ENCODE assay signal across 8 cellular contexts in the genomic region with DNA sequence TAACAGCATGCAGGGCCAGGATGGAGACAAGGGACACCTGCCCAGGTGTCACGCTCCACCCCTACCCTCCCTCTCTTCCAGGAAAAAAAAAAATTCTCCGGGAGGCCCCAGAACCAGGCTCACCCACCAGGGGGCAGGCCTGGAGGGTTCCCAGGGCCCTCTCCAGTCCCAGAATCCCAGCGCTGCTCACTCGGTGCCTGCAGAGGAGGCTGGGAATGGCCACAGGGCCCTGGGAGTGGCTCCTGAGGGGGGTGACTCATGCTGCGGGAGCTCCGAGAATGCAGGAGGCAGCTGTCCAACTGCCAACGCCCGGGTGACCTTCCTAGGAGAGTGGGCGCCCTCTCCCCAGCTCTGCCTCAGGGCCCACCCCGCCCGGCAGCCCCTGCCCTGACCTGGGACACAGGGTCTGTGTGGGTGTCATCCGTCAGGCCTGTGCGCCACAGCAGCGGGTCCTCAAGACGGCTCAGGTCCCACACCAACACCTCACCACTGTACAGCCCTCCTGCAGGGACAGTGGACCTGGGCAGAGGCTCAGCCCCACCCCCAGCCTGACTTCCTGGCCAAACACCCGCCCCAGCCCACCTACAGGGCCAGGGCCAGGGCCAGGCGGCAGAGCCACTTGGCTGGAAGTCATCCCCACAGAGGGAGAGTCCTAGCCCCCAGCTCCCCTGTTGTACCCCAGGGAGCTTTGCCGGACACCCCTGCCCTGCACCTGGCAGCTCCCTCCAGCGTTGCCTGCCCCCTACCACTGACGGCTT. TPM values are rescaled to one million over a fixed set of nuclear protein-coding genes. Genes with fewer than 3 reads are reported as not detected.
DNase-seq lines count a peak whose midpoint lies in the region; ATAC-seq and TF ChIP-seq lines count a peak whose summit lies in the region.

No MANE protein-coding gene starts in this region.

- H3K79me2 ChIP-seq in OCI-LY3 (ENCODE audit: low read length) = no peaks in the 10 kb centered on the region

- H3K4me3 Mint-ChIP-seq in endothelial cell (ENCODE audit: unreplicated experiment) = no peak overlapping the region

- ATAC-seq in activated naive CD4-positive, alpha-beta T cell treated with anti-CD3 and anti-CD28 coated beads, Interleukin-2, amount 50 U/mL, for 72 hours = peak; percentile 17 to 21
- peak; percentile 93 for ATAC-seq in mucosa of descending colon
- no peak for ATAC-seq in GM19397 (IDR thresholded peaks at IDR 0.05; ENCODE audit: unreplicated experiment)
- ATAC-seq in GM21360 (IDR thresholded peaks at IDR 0.05; ENCODE audit: unreplicated experiment) = no peak

- H4K20me1 ChIP-seq in OCI-LY3 (ENCODE audit: insufficient read depth, low read length) = no peaks in the 10 kb centered on the region

- no peak overlapping the region for H2AFZ ChIP-seq in OCI-LY3 (ENCODE audit: low read depth, low read length)

- H3K9me3 Mint-ChIP-seq in activated naive CD4-positive, alpha-beta T cell treated with anti-CD3 and anti-CD28 coated beads, Interleukin-2, amount 50 U/mL, for 72 hours = no peaks in the 10 kb centered on the region
- no peaks in the 10 kb centered on the region for H3K9me3 Mint-ChIP-seq in endothelial cell (ENCODE audit: unreplicated experiment)

- DNase-seq in activated naive CD4-positive, alpha-beta T cell treated with anti-CD3 and anti-CD28 coated beads, Interleukin-2, amount 50 U/mL, for 72 hours (ENCODE audit: low spot score in 2 of 2) = no peak
- no peak for DNase-seq in activated naive CD4-positive, alpha-beta T cell treated with Interleukin-2 at 50 U/mL for 16 hours
- peak; percentile 71 for DNase-seq in endothelial cell (ENCODE audit: low spot score)
- DNase-seq in mucosa of descending colon = peak; percentile 86 to 93 (median 92)
- no peak for DNase-seq in cortex of kidney (lab: John Stamatoyannopoulos, UW)

- H3K4me1 ChIP-seq in OCI-LY3 (ENCODE audit: low read length) (no peaks in the 10 kb centered on the region), mucosa of descending colon (ENCODE audit: low read depth) (peaks cover 18% of the 10 kb centered on the region)

- no peak overlapping the region for H3K27ac ChIP-seq in OCI-LY3 (ENCODE audit: low read length)

- H3K9me3 ChIP-seq in OCI-LY3 (ENCODE audit: insufficient read depth, low read length) = no peaks in the 10 kb centered on the region
- H3K9me3 ChIP-seq in mucosa of descending colon = no peaks in the 10 kb centered on the region

- H3K27me3 Mint-ChIP-seq in endothelial cell (ENCODE audit: unreplicated experiment) = peaks cover 8% of the 10 kb centered on the region

- H3K27me3 ChIP-seq in OCI-LY3 (ENCODE audit: low read depth, low read length) = no peaks in the 10 kb centered on the region

- H3K4me2 ChIP-seq in OCI-LY3 (ENCODE audit: low read length) = no peak overlapping the region

- peaks cover 32% of the 10 kb centered on the region for H3K36me3 ChIP-seq in OCI-LY3 (replicated peaks; ENCODE audit: low read depth, low read length)
- peaks cover 12% of the 10 kb centered on the region for H3K36me3 ChIP-seq in mucosa of descending colon (ENCODE audit: low read depth)

- H3K4me3 ChIP-seq in OCI-LY3 (ENCODE audit: low read length) = no peak overlapping the region
- no peak overlapping the region for H3K4me3 ChIP-seq in mucosa of descending colon

- no peak overlapping the region for H3K27ac Mint-ChIP-seq in activated naive CD4-positive, alpha-beta T cell treated with anti-CD3 and anti-CD28 coated beads, Interleukin-2, amount 50 U/mL, for 72 hours
- no peak overlapping the region for H3K27ac Mint-ChIP-seq in endothelial cell (ENCODE audit: unreplicated experiment)

- TF ChIP-seq CTCF in OCI-LY3 (IDR thresholded peaks at IDR 0.05; ENCODE audit: low read depth, low read length) = peak; percentile 19; the same call in 1 of the 2 replicates
- TF ChIP-seq CTCF in endothelial cell (IDR thresholded peaks at IDR 0.05; ENCODE audit: unreplicated experiment) = peak; percentile 71
- TF ChIP-seq CTCF in mucosa of descending colon (IDR thresholded peaks at IDR 0.05) = peak; percentile 72

- no peaks in the 10 kb centered on the region for H3K4me1 Mint-ChIP-seq in endothelial cell (ENCODE audit: unreplicated experiment)

- no peak overlapping the region for H3K9ac ChIP-seq in OCI-LY3 (ENCODE audit: low read length)

- peaks cover 0 to 5% of the 10 kb centered on the region in 2 donors for H3K36me3 Mint-ChIP-seq in activated naive CD4-positive, alpha-beta T cell treated with anti-CD3 and anti-CD28 coated beads, Interleukin-2, amount 50 U/mL, for 72 hours
- peaks cover 22% of the 10 kb centered on the region for H3K36me3 Mint-ChIP-seq in endothelial cell (ENCODE audit: low read depth, unreplicated experiment)

- intact Hi-C loops in mucosa of descending colon (cut with DNase I, micrococcal nuclease) = no loop called here

RNA-seq across cellular contexts. Expression of gene DYNC2I2, which starts 21.2 kb away (rescaled TPM):
- 10 to 100 TPM; 22.2 to 27.3 TPM for total RNA-seq in activated naive CD4-positive, alpha-beta T cell treated with anti-CD3 and anti-CD28 coated beads, Interleukin-2, amount 50 U/mL, for 72 hours
- total RNA-seq in endothelial cell (ENCODE audit: unreplicated experiment) (35.4 TPM), mucosa of descending colon (10 to 100 TPM; 36.7 to 46.3 (median 43.7) TPM)

RNA-seq across cellular contexts. Expression of gene SET, which starts 53.6 kb away (rescaled TPM):
- 100 to 1,000 TPM; 499 to 548 TPM for total RNA-seq in activated naive CD4-positive, alpha-beta T cell treated with anti-CD3 and anti-CD28 coated beads, Interleukin-2, amount 50 U/mL, for 72 hours
- total RNA-seq in endothelial cell (ENCODE audit: unreplicated experiment) = 420 TPM
- 100 to 1,000 TPM; 174 to 272 (median 212) TPM for total RNA-seq in mucosa of descending colon

Comparison
In these comparisons a context has a peak if more than half of its experiments do, and no peak if none do; other contexts are left out.
1. ATAC-seq: peak in activated naive CD4-positive, alpha-beta T cell treated with anti-CD3 and anti-CD28 coated beads, Interleukin-2, amount 50 U/mL, for 72 hours (2 of 2) and mucosa of descending colon (single experiment); none in GM19397 (single experiment) and GM21360 (single experiment).
2. DNase-seq: peak in endothelial cell (single experiment) and mucosa of descending colon (3 of 3); none in activated naive CD4-positive, alpha-beta T cell treated with anti-CD3 and anti-CD28 coated beads, Interleukin-2, amount 50 U/mL, for 72 hours (0 of 2), activated naive CD4-positive, alpha-beta T cell treated with Interleukin-2 at 50 U/mL for 16 hours (single experiment) and cortex of kidney (single experiment).
3. CTCF ChIP-seq: peak in every context shown above with its lines; median percentile 72 in mucosa of descending colon; 71 in endothelial cell; 19 in OCI-LY3.